In the genomic region with DNA sequence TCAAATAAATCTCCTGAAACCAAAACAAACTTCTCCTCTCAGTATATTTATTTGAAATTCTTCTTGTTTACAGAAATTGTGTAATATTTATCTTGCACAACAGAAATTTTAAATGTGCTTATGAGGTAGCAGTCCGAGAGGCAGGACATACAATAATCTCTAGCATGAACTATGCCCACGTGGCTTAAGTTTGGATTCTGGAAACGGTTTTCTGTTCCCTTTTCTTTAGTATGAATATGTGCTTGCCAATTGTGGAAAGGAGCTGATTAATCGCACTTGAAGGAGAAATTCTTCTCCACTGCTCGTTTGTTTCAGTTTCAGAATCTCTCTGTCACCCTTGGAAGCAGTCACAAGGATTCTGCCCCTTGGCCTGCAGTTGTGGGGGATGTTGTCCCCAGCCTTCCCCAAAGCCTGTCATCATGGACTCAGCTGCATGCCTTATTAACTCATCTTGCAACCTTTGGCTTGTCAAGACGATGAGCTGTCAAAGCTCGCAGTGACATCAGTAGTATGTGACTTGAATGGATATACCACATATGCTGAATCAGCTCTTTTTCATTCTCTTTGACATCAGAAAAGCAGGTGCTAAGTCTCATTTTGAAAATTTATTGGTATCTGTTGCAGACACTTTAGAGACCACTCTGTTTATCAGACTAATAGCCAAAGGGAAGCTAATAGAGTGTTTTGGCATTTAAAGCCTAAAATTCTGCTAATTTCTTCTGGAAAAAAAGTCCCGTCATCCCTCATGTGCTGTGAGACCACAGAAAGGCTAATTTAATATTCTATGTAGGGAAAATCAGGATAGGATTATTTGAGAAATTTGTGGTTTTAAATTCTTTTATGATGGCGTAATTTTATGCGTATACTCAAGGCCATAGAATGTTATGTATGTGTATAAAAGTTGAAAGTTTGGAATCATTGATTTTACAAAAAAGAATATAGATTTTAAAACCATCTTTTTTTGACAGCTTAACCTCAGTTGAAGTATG, we compare ENCODE assay signal across 8 cellular contexts.
A peak's percentile ranks its signal among the peaks of the same experiment; 100 is the strongest.
DNase-seq lines count a peak whose midpoint lies in the region; ATAC-seq and TF ChIP-seq lines count a peak whose summit lies in the region.

No MANE protein-coding gene starts in this region.

- H3K9me3 Mint-ChIP-seq in HFFc6, result no peaks in the 10 kb centered on the region
- H3K9me3 Mint-ChIP-seq in activated CD4-positive, alpha-beta memory T cell treated with anti-CD3 and anti-CD28 coated beads for 36 hours, result no peaks in the 10 kb centered on the region
- no peaks in the 10 kb centered on the region for H3K9me3 Mint-ChIP-seq in Calu3 (ENCODE audit: low read depth, unreplicated experiment)

- peak overlapping the region; percentile 31 for H3K4me3 ChIP-seq in right cardiac atrium (ENCODE audit: low read length)

- H3K4me1 Mint-ChIP-seq in HFFc6 (ENCODE audit: low read depth) (peaks cover 38% of the 10 kb centered on the region), Calu3 (ENCODE audit: low read depth, unreplicated experiment) (no peaks in the 10 kb centered on the region)
- peaks cover 54% of the 10 kb centered on the region for H3K4me1 Mint-ChIP-seq in activated CD4-positive, alpha-beta memory T cell treated with anti-CD3 and anti-CD28 coated beads for 36 hours (ENCODE audit: low read depth)

- H3K27me3 ChIP-seq in right cardiac atrium (ENCODE audit: control insufficient read depth, insufficient read depth), result no peaks in the 10 kb centered on the region

- ATAC-seq in right cardiac atrium, result peak; percentile 59 to 72

- peak overlapping the region; percentile 42 for H3K27ac ChIP-seq in right cardiac atrium (ENCODE audit: low read length)

- BruUV-seq in Calu3 (replicated peaks; lab: Mats Ljungman, UMichigan), result no TSS peak

- CTCF ChIA-PET in activated CD4-positive, alpha-beta memory T cell treated with anti-CD3 and anti-CD28 coated beads for 36 hours (lab: Charles Lee), result interaction anchor here (0.9 to 1.4 kb wide), 4 partner anchors 10 to 107 kb away, joined by 3 read pairs; no protein-coding TSS in a partner anchor
- CTCF ChIA-PET in Calu3 (lab: Charles Lee), result no interaction called here

- H3K36me3 Mint-ChIP-seq in HFFc6 (ENCODE audit: low read depth) (no peaks in the 10 kb centered on the region), Calu3 (ENCODE audit: insufficient read depth, unreplicated experiment) (no peaks in the 10 kb centered on the region)
- H3K36me3 Mint-ChIP-seq in activated CD4-positive, alpha-beta memory T cell treated with anti-CD3 and anti-CD28 coated beads for 36 hours, result peaks cover 2% of the 10 kb centered on the region

- POLR2A ChIA-PET in activated CD4-positive, alpha-beta memory T cell treated with anti-CD3 and anti-CD28 coated beads for 36 hours (lab: Charles Lee), result interaction anchor here (1.2 to 2.6 kb wide), 3 partner anchors 53 to 185 kb away, joined by 3 to 15 read pairs (median 3); no protein-coding TSS in a partner anchor

- no peaks in the 10 kb centered on the region; the same call in 1 of the 2 replicates for H3K27me3 Mint-ChIP-seq in HFFc6 (ENCODE audit: insufficient read depth)
- no peaks in the 10 kb centered on the region for H3K27me3 Mint-ChIP-seq in activated CD4-positive, alpha-beta memory T cell treated with anti-CD3 and anti-CD28 coated beads for 36 hours
- no peaks in the 10 kb centered on the region for H3K27me3 Mint-ChIP-seq in Calu3 (ENCODE audit: unreplicated experiment)

- H3K4me1 ChIP-seq in right cardiac atrium (ENCODE audit: control insufficient read depth, insufficient read depth, low read length), result peaks cover 5% of the 10 kb centered on the region

- WGBS in right cardiac atrium, result 40% methylated on average over 10 of the region's 10 CpGs

- no peaks in the 10 kb centered on the region for H3K9me3 ChIP-seq in right cardiac atrium (ENCODE audit: control insufficient read depth, low read length)

- H3K27ac Mint-ChIP-seq in HFFc6 (peak overlapping the region; percentile 93), Calu3 (ENCODE audit: unreplicated experiment) (no peak overlapping the region)
- no peak overlapping the region for H3K27ac Mint-ChIP-seq in activated CD4-positive, alpha-beta memory T cell treated with anti-CD3 and anti-CD28 coated beads for 36 hours

- DNase-seq in AG09319 (ENCODE audit: extremely low read depth, low read depth), result peak; percentile 59
- DNase-seq in HFFc6, result peak; percentile 51
- peak; percentile 79 for DNase-seq in activated CD4-positive, alpha-beta memory T cell treated with anti-CD3 and anti-CD28 coated beads for 36 hours
- peak in 1 of 3 donors; percentile 13 for DNase-seq in right cardiac atrium
- peak; percentile 7 for DNase-seq in stimulated activated CD8-positive, alpha-beta memory T cell treated with anti-CD3 and anti-CD28 coated beads, Interleukin-12 subunit alpha, Interleukin-12 subunit beta, amount 100 ng/mL, for 24 hours (ENCODE audit: extremely low read depth)
- no peak for DNase-seq in NCI-H510A (lab: John Stamatoyannopoulos, UW)
- no peak for DNase-seq in Calu3
- DNase-seq in NCI-H2196 (lab: John Stamatoyannopoulos, UW; ENCODE audit: unreplicated experiment), result no peak

- TF ChIP-seq CTCF in AG09319 (IDR thresholded peaks at IDR 0.05; ENCODE audit: low read depth, low read length) (no peak), HFFc6 (IDR thresholded peaks at IDR 0.05) (no peak), Calu3 (IDR thresholded peaks at IDR 0.05; ENCODE audit: unreplicated experiment) (no peak)

- intact Hi-C loops in activated CD4-positive, alpha-beta memory T cell treated with anti-CD3 and anti-CD28 coated beads for 36 hours (cut with micrococcal nuclease), result loop anchor here (1.0 to 5.0 kb wide), 4 partner anchors 11 to 57 kb away; no protein-coding TSS in a partner anchor
- intact Hi-C loops in right cardiac atrium (cut with DNase I), result no loop called here
- intact Hi-C loops in Calu3 (cut with micrococcal nuclease; ENCODE audit: unreplicated experiment), result no loop called here

- peak overlapping the region; percentile 92 for H3K4me3 Mint-ChIP-seq in HFFc6
- H3K4me3 Mint-ChIP-seq in activated CD4-positive, alpha-beta memory T cell treated with anti-CD3 and anti-CD28 coated beads for 36 hours, result no peak overlapping the region
- H3K4me3 Mint-ChIP-seq in Calu3 (ENCODE audit: low read depth, unreplicated experiment), result no peak overlapping the region

Comparison
In these comparisons a context has a peak if more than half of its experiments do, and no peak if none do; other contexts are left out.
1. DNase-seq: peak in AG09319 (single experiment), HFFc6 (single experiment), activated CD4-positive, alpha-beta memory T cell treated with anti-CD3 and anti-CD28 coated beads for 36 hours (single experiment) and stimulated activated CD8-positive, alpha-beta memory T cell treated with anti-CD3 and anti-CD28 coated beads, Interleukin-12 subunit alpha, Interleukin-12 subunit beta, amount 100 ng/mL, for 24 hours (single experiment); none in NCI-H510A (single experiment), Calu3 (single experiment) and NCI-H2196 (single experiment).